ENCODE assay signal across 23 cellular contexts in genomic region chr12:132070298-132070697, GRCh38.
"Had no signal": no experiment of that assay in that cellular context is flagged by ENCODE, and none has a peak within 500 bp of the region (broad histone marks: within the 10 kb centered on the region; RNA-seq: fewer than 3 reads in every experiment).

No MANE protein-coding gene starts in this region.

- H3K4me3 ChIP-seq: dorsolateral prefrontal cortex, lower lobe of right lung, skin epidermis, thoracic aorta, upper lobe of left lung had no signal

- DNase-seq: activated CD4-positive, alpha-beta memory T cell treated with anti-CD3 and anti-CD28 coated beads, Interleukin-2, amount 10 ng/mL, durations not matched to agents 7 days and 5 days; activated CD4-positive, alpha-beta T cell treated with anti-CD3 and anti-CD28 coated beads for 48 hours; activated CD4-positive, CD25-positive, alpha-beta regulatory T cell; activated CD8-positive, alpha-beta memory T cell treated with anti-CD3 and anti-CD28 coated beads, Interleukin-2, amount 10 ng/mL, durations not matched to agents 7 days and 5 days; activated naive CD4-positive, alpha-beta T cell treated with anti-CD3 and anti-CD28 coated beads, Interleukin-2, amount 10 ng/mL, durations not matched to agents 7 days and 5 days; activated naive CD8-positive, alpha-beta T cell treated with anti-CD3 and anti-CD28 coated beads, Interleukin-2, amount 50 U/mL, for 24 hours; anterior cingulate cortex; dorsolateral prefrontal cortex; endodermal cell; foreskin keratinocyte; glutamatergic neuron; hippocampal formation; islet precursor cell; left colon; lower lobe of right lung; stimulated activated CD4-positive, alpha-beta T cell treated with anti-CD3 and anti-CD28 coated beads, Interleukin-15, amount 100 ng/mL, for 24 hours; stimulated activated CD4-positive, alpha-beta T cell treated with anti-CD3 and anti-CD28 coated beads, Interleukin-4, amount 100 ng/mL, for 1 hour; stimulated activated naive B cell treated with anti-CD40 and anti-IgM and Interleukin-4, amounts not matched to agents 10 μg/mL and 1 μg/mL and 100 μg/mL, for 72 hours; T-cell; T-helper 9 cell; upper lobe of left lung had no signal

- H3K27me3 ChIP-seq: dorsolateral prefrontal cortex, foreskin keratinocyte, upper lobe of left lung had no signal

- H3K4me1 ChIP-seq: foreskin keratinocyte, lower lobe of right lung, upper lobe of left lung had no signal

- H3K27ac ChIP-seq: dorsolateral prefrontal cortex, foreskin keratinocyte, lower lobe of right lung, thoracic aorta, upper lobe of left lung had no signal

- H3K9me3 ChIP-seq: lower lobe of right lung, thoracic aorta, upper lobe of left lung had no signal
